ENCODE assay signal across 9 cellular contexts in genomic region chr10:116796910-116797513, GRCh38. TPM values are rescaled to one million over a fixed set of nuclear protein-coding genes. Genes with fewer than 3 reads are reported as not detected.
DNase-seq lines count a peak whose midpoint lies in the region; ATAC-seq and TF ChIP-seq lines count a peak whose summit lies in the region.
"Had no signal": no experiment of that assay in that cellular context is flagged by ENCODE, and none has a peak within 500 bp of the region (broad histone marks: within the 10 kb centered on the region; RNA-seq: fewer than 3 reads in every experiment).

No MANE protein-coding gene starts in this region.

- H3K9me3 ChIP-seq in CD4-positive, alpha-beta T cell (ENCODE audit: control insufficient read depth, low read length), result no peaks in the 10 kb centered on the region

- no peak overlapping the region for H3K4me3 Mint-ChIP-seq in CD4-positive, alpha-beta T cell
- no peak overlapping the region for H3K4me3 Mint-ChIP-seq in naive B cell
- H3K4me3 Mint-ChIP-seq in stimulated activated memory B cell treated with anti-CD40 and anti-IgM and Interleukin-4, amounts not matched to agents 10 μg/mL and 1 μg/mL and 100 μg/mL, for 72 hours, result no peak overlapping the region

- DNase-seq in CD4-positive, alpha-beta T cell, result peak; percentile 41 to 71 (median 54)
- DNase-seq in NOMO-1 treated with DMSO at 0.1 percent for 48 hours (lab: John Stamatoyannopoulos, UW; ENCODE audit: unreplicated experiment), result peak; percentile 20
- DNase-seq in activated CD8-positive, alpha-beta memory T cell treated with anti-CD3 and anti-CD28 coated beads for 48 hours (ENCODE audit: low read depth in 2 of 3, low spot score in 2 of 3), result peak; percentile 14 to 52 (median 40)
- DNase-seq in epidermal melanocyte (ENCODE audit: insufficient read length, low spot score), result peak; percentile 45
- DNase-seq in naive B cell, result peak; percentile 11

- no peak overlapping the region for H3K27ac Mint-ChIP-seq in CD4-positive, alpha-beta T cell
- H3K27ac Mint-ChIP-seq in naive B cell, result no peak overlapping the region
- no peak overlapping the region for H3K27ac Mint-ChIP-seq in stimulated activated memory B cell treated with anti-CD40 and anti-IgM and Interleukin-4, amounts not matched to agents 10 μg/mL and 1 μg/mL and 100 μg/mL, for 72 hours

- no peaks in the 10 kb centered on the region for H3K36me3 Mint-ChIP-seq in CD4-positive, alpha-beta T cell (ENCODE audit: low read depth)
- no peaks in the 10 kb centered on the region for H3K36me3 Mint-ChIP-seq in naive B cell
- no peaks in the 10 kb centered on the region for H3K36me3 Mint-ChIP-seq in stimulated activated memory B cell treated with anti-CD40 and anti-IgM and Interleukin-4, amounts not matched to agents 10 μg/mL and 1 μg/mL and 100 μg/mL, for 72 hours

- ATAC-seq in CD4-positive, alpha-beta T cell (ENCODE audit: poor library complexity), result peak; percentile 75
- peak; percentile 82 for ATAC-seq in GM19351 (IDR thresholded peaks at IDR 0.05; ENCODE audit: unreplicated experiment)
- peak; percentile 62 for ATAC-seq in HG03558 (IDR thresholded peaks at IDR 0.05; ENCODE audit: extremely low read depth, unreplicated experiment)
- ATAC-seq in naive B cell (ENCODE audit: low read depth in 2 of 2), result peak in 1 of 2 donors; percentile 35
- peak; percentile 71 for ATAC-seq in stimulated activated memory B cell treated with anti-CD40 and anti-IgM and Interleukin-4, amounts not matched to agents 10 μg/mL and 1 μg/mL and 100 μg/mL, for 72 hours

- no peaks in the 10 kb centered on the region for H3K9me3 Mint-ChIP-seq in CD4-positive, alpha-beta T cell
- peaks cover 0 to 7% (median 0%) of the 10 kb centered on the region in 7 donors for H3K9me3 Mint-ChIP-seq in naive B cell
- no peaks in the 10 kb centered on the region for H3K9me3 Mint-ChIP-seq in stimulated activated memory B cell treated with anti-CD40 and anti-IgM and Interleukin-4, amounts not matched to agents 10 μg/mL and 1 μg/mL and 100 μg/mL, for 72 hours

- H3K4me1 Mint-ChIP-seq in CD4-positive, alpha-beta T cell (ENCODE audit: low read depth), result no peaks in the 10 kb centered on the region
- no peaks in the 10 kb centered on the region for H3K4me1 Mint-ChIP-seq in naive B cell
- peaks cover 6% of the 10 kb centered on the region for H3K4me1 Mint-ChIP-seq in stimulated activated memory B cell treated with anti-CD40 and anti-IgM and Interleukin-4, amounts not matched to agents 10 μg/mL and 1 μg/mL and 100 μg/mL, for 72 hours

- CTCF ChIA-PET in CD4-positive, alpha-beta T cell (lab: Charles Lee), result interaction anchor here (1.0 to 2.3 kb wide), 5 partner anchors 9 to 379 kb away, joined by 3 to 27 read pairs (median 3); no protein-coding TSS in a partner anchor

- intact Hi-C loops in CD4-positive, alpha-beta T cell (cut with DNase I, micrococcal nuclease), result loop anchor here (1.0 kb wide), 2 partner anchors 378 to 379 kb away; no protein-coding TSS in a partner anchor

- no peaks in the 10 kb centered on the region for H3K27me3 ChIP-seq in CD4-positive, alpha-beta T cell (ENCODE audit: control insufficient read depth, insufficient read depth, low read length)

- H3K27me3 Mint-ChIP-seq in CD4-positive, alpha-beta T cell, result peaks cover 55% of the 10 kb centered on the region
- peaks cover 12 to 37% (median 26%) of the 10 kb centered on the region in 3 donors for H3K27me3 Mint-ChIP-seq in naive B cell
- peaks cover 38% of the 10 kb centered on the region for H3K27me3 Mint-ChIP-seq in stimulated activated memory B cell treated with anti-CD40 and anti-IgM and Interleukin-4, amounts not matched to agents 10 μg/mL and 1 μg/mL and 100 μg/mL, for 72 hours

- H3K27ac ChIP-seq in CD4-positive, alpha-beta T cell (ENCODE audit: low read depth, low read length), result no peak overlapping the region

- POLR2A ChIA-PET in CD4-positive, alpha-beta T cell (lab: Charles Lee), result interaction anchor here (1.0 to 1.4 kb wide), 3 partner anchors 8 to 379 kb away, joined by 3 to 10 read pairs (median 3); no protein-coding TSS in a partner anchor

- TF ChIP-seq CTCF in CD4-positive, alpha-beta T cell (IDR thresholded peaks at IDR 0.05), result peak; percentile 69

RNA-seq across cellular contexts. Expression of gene ENO4, which starts 52.3 kb away (rescaled TPM):
- total RNA-seq in CD4-positive, alpha-beta T cell, result not detected
- polyA plus RNA-seq in naive B cell (ENCODE audit: low read depth in 6 of 6), result under 1 TPM in 1 of 6 donors, not detected in 5; 0.12 TPM
- total RNA-seq: T-helper 1 cell treated with Interleukin-12 subunit alpha and Interleukin-12 subunit beta and Interleukin-4 antibody, amounts not matched to agents 30 ng/mL and 1 ng/mL, for 36 hours had no signal

RNA-seq across cellular contexts. Expression of gene HSPA12A, which starts 54.6 kb away (rescaled TPM):
- total RNA-seq in CD4-positive, alpha-beta T cell, result under 1 TPM in 1 of 2 experiments, not detected in 1; 0.49 TPM
- 1 to 10 TPM in 1 of 6 donors, under 1 TPM in 3, not detected in 2; 0.29 to 2.2 (median 0.51) TPM for polyA plus RNA-seq in naive B cell (ENCODE audit: low read depth in 6 of 6)
